ENCODE assay signal across 8 cellular contexts in the genomic region with DNA sequence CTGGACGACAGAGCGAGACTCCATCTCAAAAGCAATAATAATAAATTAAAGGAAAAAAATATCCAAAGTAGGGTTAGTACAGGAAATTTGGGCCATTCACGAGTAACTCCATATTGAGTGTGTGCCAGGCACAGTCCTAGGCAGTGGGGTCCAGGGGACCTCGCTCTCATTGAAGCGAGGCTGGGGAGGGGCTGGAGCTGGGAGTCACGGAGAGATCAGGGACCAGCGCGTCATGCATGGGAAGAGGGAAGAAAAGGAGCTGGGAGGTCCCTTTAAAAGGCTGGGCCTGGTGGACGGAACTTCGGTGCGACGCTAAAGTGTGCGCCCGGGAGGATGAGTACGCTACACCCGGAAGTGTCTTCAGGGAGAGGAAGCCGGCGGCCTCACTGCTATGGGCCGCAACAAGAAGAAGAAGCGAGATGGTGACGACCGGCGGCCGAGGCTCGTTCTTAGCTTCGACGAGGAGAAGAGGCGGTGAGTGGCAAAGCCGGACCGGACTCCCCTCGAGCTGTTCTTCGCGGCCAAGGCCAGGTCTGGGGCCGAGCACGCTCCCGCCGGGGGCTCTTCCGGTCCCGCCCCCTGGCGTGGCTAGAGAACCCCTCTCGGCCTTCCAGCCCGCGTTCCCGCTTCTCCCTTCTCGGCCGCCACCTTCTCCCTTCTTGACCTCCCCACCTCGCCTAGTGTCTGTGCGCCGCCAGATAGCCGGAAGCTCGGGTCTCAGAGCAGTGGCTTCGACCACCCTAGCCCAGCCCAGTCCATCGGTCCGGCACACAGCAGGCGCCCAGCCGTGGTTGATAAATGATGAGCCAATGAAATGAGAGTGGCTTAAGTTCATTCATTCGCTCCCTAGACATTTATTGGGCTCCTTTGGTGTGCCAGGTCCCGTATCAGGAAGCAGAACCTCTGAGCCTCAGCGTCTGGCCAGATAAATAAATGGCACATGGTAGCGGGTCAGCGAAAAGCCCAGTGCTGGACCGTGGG. TPM values are rescaled to one million over a fixed set of nuclear protein-coding genes. Genes with fewer than 3 reads are reported as not detected.
DNase-seq lines count a peak whose midpoint lies in the region; ATAC-seq and TF ChIP-seq lines count a peak whose summit lies in the region.

A gene with protein sequence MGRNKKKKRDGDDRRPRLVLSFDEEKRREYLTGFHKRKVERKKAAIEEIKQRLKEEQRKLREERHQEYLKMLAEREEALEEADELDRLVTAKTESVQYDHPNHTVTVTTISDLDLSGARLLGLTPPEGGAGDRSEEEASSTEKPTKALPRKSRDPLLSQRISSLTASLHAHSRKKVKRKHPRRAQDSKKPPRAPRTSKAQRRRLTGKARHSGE (plus strand): TSS at position 342 of the 981 bp plus-strand sequence. CDS start 50 bp downstream, at position 392.

- intact Hi-C loops in CD14-positive monocyte (cut with micrococcal nuclease) = loop anchor here in 1 of 2 donors (10.0 kb wide), 1 partner anchor 119 kb away; a partner anchor contains a TSS

- DNase-seq in CD14-positive monocyte (ENCODE audit: low spot score) = peak; percentile 76
- peak; percentile 68 for DNase-seq in HS-5 (ENCODE audit: low read depth)
- DNase-seq in NT2/D1 (ENCODE audit: low read depth, low spot score) = peak; percentile 74
- DNase-seq in activated CD8-positive, alpha-beta memory T cell treated with anti-CD3 and anti-CD28 coated beads, Interleukin-2, amount 50 U/mL, for 1 hour (ENCODE audit: extremely low read depth) = peak; percentile 39
- peak in 1 of 2 experiments; percentile 83 for DNase-seq in mesothelial cell of epicardium (ENCODE audit: low spot score in 2 of 2, unreplicated experiment in 2 of 2)
- peak; percentile 43 to 57 for DNase-seq in stimulated activated CD8-positive, alpha-beta memory T cell treated with anti-CD3 and anti-CD28 coated beads, Interleukin-2, amount 100 ng/mL, for 1 hour (ENCODE audit: low read depth in 2 of 2)

- TF ChIP-seq CTCF in CD14-positive monocyte (IDR thresholded peaks at IDR 0.05) (no peak), mesothelial cell of epicardium (IDR thresholded peaks at IDR 0.05; ENCODE audit: unreplicated experiment) (no peak)

- H3K4me3 ChIP-seq in NT2/D1 (ENCODE audit: insufficient read length, low read depth) = peak within 1 kb of the TSS; percentile 91

- H3K9me3 ChIP-seq in NT2/D1 (ENCODE audit: insufficient read depth, low read length) = no peaks in the 10 kb centered on the region

- H3K36me3 ChIP-seq in NT2/D1 (ENCODE audit: insufficient read depth, insufficient read length, low read length) = peaks cover 31% of the 10 kb centered on the region

- H3K9ac ChIP-seq in NT2/D1 (ENCODE audit: insufficient read length, low read depth) = peak within 1 kb of the TSS; percentile 95

- H3K9me3 Mint-ChIP-seq in CD14-positive monocyte = no peaks in the 10 kb centered on the region
- H3K9me3 Mint-ChIP-seq in mesothelial cell of epicardium = no peaks in the 10 kb centered on the region

- H3K27me3 ChIP-seq in NT2/D1 (ENCODE audit: insufficient read depth, insufficient read length) = no peaks in the 10 kb centered on the region

- in situ Hi-C loops in endometrial microvascular endothelial cells (cut with HindIII; ENCODE audit: inconsistent ontology term, low pct_unique_long_range_greater_than_20kb, low sequenced_read_pairs) = no loop called here

- H3K27ac Mint-ChIP-seq in CD14-positive monocyte (peak within 1 kb of the TSS; percentile 89 to 98 (median 93)), mesothelial cell of epicardium (peak within 1 kb of the TSS; percentile 97)

- ATAC-seq in GM19397 (IDR thresholded peaks at IDR 0.05; ENCODE audit: unreplicated experiment) = peak; percentile 80

- no peaks in the 10 kb centered on the region for H3K27me3 Mint-ChIP-seq in CD14-positive monocyte (ENCODE audit: low read depth in 3 of 3)
- H3K27me3 Mint-ChIP-seq in mesothelial cell of epicardium (ENCODE audit: low read depth) = no peaks in the 10 kb centered on the region

- H3K4me3 Mint-ChIP-seq in CD14-positive monocyte = peak within 1 kb of the TSS; percentile 99
- peak within 1 kb of the TSS; percentile 98 for H3K4me3 Mint-ChIP-seq in mesothelial cell of epicardium

- no peaks in the 10 kb centered on the region for H3K4me1 ChIP-seq in NT2/D1 (ENCODE audit: insufficient read depth, insufficient read length)

- H3K36me3 Mint-ChIP-seq in CD14-positive monocyte (peaks cover 32 to 39% of the 10 kb centered on the region in 2 donors), mesothelial cell of epicardium (peaks cover 15% of the 10 kb centered on the region)

- H3K4me1 Mint-ChIP-seq in CD14-positive monocyte (peaks cover 30% of the 10 kb centered on the region), mesothelial cell of epicardium (peaks cover 18% of the 10 kb centered on the region)

RNA-seq across cellular contexts. Expression of the gene that starts here (rescaled TPM):
- polyA plus RNA-seq in CD14-positive monocyte = 10 to 100 TPM; 47.3 to 49.2 TPM
- total RNA-seq in endometrial microvascular endothelial cells (ENCODE audit: inconsistent ontology term) (56.5 TPM), mesothelial cell of epicardium (23.9 to 25.2 TPM (median 24.8 TPM) in 3 replicates)
